Comparison of ENCODE assay signal across 12 cellular contexts in the genomic region with DNA sequence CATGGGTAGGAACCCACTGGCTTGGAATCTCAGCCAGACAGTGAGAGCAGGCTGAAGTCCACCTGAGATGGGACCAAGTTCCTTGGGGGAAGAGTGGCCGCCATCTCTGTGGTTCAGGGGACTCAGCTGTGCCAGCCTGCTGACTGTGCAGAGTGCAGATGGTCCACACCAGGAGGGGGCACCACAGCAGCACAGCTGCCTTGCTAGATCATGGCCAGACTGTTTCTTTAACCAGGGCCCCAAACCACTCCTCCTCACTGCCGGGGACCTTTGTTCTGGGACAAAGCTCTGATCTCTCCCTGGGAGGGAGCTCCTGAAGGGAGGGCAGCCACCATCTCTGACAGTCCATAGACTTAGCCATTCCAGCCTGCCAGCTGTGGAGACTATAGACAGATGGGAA.
"Had no signal": no experiment of that assay in that cellular context is flagged by ENCODE, and none has a peak within 500 bp of the region (broad histone marks: within the 10 kb centered on the region; RNA-seq: fewer than 3 reads in every experiment).

No MANE protein-coding gene starts in this region.

- ATAC-seq: pancreas; stimulated activated memory B cell treated with anti-CD40 and anti-IgM and Interleukin-4, amounts not matched to agents 10 μg/mL and 1 μg/mL and 100 μg/mL, for 72 hours had no signal

- H3K27ac ChIP-seq: colonic mucosa, esophagus squamous epithelium, pancreas, thyroid gland had no signal

- H3K4me1 ChIP-seq: colonic mucosa, esophagus squamous epithelium, pancreas, thyroid gland had no signal

- H3K9me3 ChIP-seq: colonic mucosa, pancreas, thyroid gland had no signal

- DNase-seq: activated CD4-positive, CD25-positive, alpha-beta regulatory T cell treated with anti-CD3 and anti-CD28 coated beads, Interleukin-2, amount 50 U/mL, for 72 hours; activated naive CD4-positive, alpha-beta T cell; activated naive CD8-positive, alpha-beta T cell treated with anti-CD3 and anti-CD28 coated beads, Interleukin-2, amount 10 ng/mL, durations not matched to agents 7 days and 5 days; activated T-cell treated with anti-CD3 and anti-CD28 coated beads for 4 hours; central memory CD4-positive, alpha-beta T cell; colonic mucosa; esophagus squamous epithelium; naive B cell; T-helper 9 cell; thyroid gland had no signal

- H3K36me3 ChIP-seq: colonic mucosa, esophagus squamous epithelium, pancreas, thyroid gland had no signal

- H3K27me3 ChIP-seq: colonic mucosa, esophagus squamous epithelium, pancreas, thyroid gland had no signal

- H3K4me3 ChIP-seq: colonic mucosa, esophagus squamous epithelium, pancreas, thyroid gland had no signal
